19 cellular contexts compared by ENCODE assay signal in the genomic region with DNA sequence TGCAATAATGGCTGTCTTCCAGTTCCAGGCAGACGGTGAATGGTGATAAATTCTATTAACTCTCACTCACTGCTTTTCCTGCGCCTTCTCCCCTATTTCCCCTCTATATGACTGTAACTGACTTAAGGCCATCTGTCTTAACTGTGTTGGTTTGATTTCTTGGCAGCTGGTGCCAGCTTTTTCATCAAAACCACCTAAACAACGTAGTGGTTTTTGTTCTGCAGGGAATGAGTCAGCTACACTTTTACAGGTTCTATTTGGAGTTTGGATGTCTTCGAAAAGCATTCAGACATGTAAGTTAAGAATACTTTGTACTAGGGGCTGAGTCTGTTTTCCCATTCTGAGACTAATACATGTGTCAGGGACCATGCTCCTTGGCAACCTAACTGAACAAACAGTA. TPM values are rescaled to one million over a fixed set of nuclear protein-coding genes. Genes with fewer than 3 reads are reported as not detected.
A peak's percentile ranks its signal among the peaks of the same experiment; 100 is the strongest.
DNase-seq lines count a peak whose midpoint lies in the region; ATAC-seq, FAIRE-seq and TF ChIP-seq lines count a peak whose summit lies in the region.
"Had no signal": no experiment of that assay in that cellular context is flagged by ENCODE, and none has a peak within 500 bp of the region (broad histone marks: within the 10 kb centered on the region; RNA-seq: fewer than 3 reads in every experiment).

No MANE protein-coding gene starts in this region.

- H3K4me2 ChIP-seq in astrocyte (ENCODE audit: low read length) (peak overlapping the region; percentile 12), OCI-LY7 (ENCODE audit: low read length) (no peak overlapping the region)
- H3K4me2 ChIP-seq: KMS-11 had no signal

- H3K4me3 ChIP-seq in astrocyte (ENCODE audit: insufficient read depth, low read depth, low read length) (no peak overlapping the region), OCI-LY7 (ENCODE audit: low read depth, low read length, poor library complexity, severe bottlenecking) (no peak overlapping the region)
- H3K4me3 ChIP-seq: mucosa of descending colon had no signal

- H3K4me3 Mint-ChIP-seq in astrocyte (ENCODE audit: unreplicated experiment): no peak overlapping the region
- H3K4me3 Mint-ChIP-seq in stimulated activated effector memory CD8-positive, alpha-beta T cell treated with anti-CD3 and anti-CD28 coated beads, Interleukin-12 subunit alpha, Interleukin-12 subunit beta, amount 100 ng/mL, for 72 hours: no peak overlapping the region
- H3K4me3 Mint-ChIP-seq: activated T-cell treated with anti-CD3 and anti-CD28 coated beads, Interleukin-2, amount 50 U/mL, for 4 hours; CD4-positive, alpha-beta memory T cell; central memory CD8-positive, alpha-beta T cell had no signal

- no peak for FAIRE-seq in astrocyte (lab: Jason Lieb, UNC)

- H4K20me1 ChIP-seq in astrocyte (ENCODE audit: insufficient read depth, low read length): no peaks in the 10 kb centered on the region
- H4K20me1 ChIP-seq in OCI-LY7 (ENCODE audit: insufficient read depth, low read length): no peaks in the 10 kb centered on the region

- H3K4me1 ChIP-seq in astrocyte (ENCODE audit: insufficient read depth, low read length) (peaks cover 6% of the 10 kb centered on the region), OCI-LY7 (ENCODE audit: insufficient read depth, low read length, poor library complexity, severe bottlenecking) (no peaks in the 10 kb centered on the region)

- peak; percentile 51 to 89 for ATAC-seq in activated naive CD4-positive, alpha-beta T cell treated with anti-CD3 and anti-CD28 coated beads, Interleukin-2, amount 50 U/mL, for 72 hours
- ATAC-seq in stimulated activated effector memory CD8-positive, alpha-beta T cell treated with anti-CD3 and anti-CD28 coated beads, Interleukin-12 subunit alpha, Interleukin-12 subunit beta, amount 100 ng/mL, for 72 hours: peak; percentile 74
- ATAC-seq in GM19452 (IDR thresholded peaks at IDR 0.05; ENCODE audit: unreplicated experiment): no peak
- ATAC-seq: mucosa of descending colon, sciatic nerve had no signal

- no peak overlapping the region for H3K27ac Mint-ChIP-seq in activated naive CD4-positive, alpha-beta T cell treated with anti-CD3 and anti-CD28 coated beads, Interleukin-2, amount 50 U/mL, for 72 hours
- H3K27ac Mint-ChIP-seq in astrocyte (ENCODE audit: unreplicated experiment): no peak overlapping the region
- H3K27ac Mint-ChIP-seq in stimulated activated effector memory CD8-positive, alpha-beta T cell treated with anti-CD3 and anti-CD28 coated beads, Interleukin-12 subunit alpha, Interleukin-12 subunit beta, amount 100 ng/mL, for 72 hours: no peak overlapping the region

- H3K36me3 Mint-ChIP-seq in activated naive CD4-positive, alpha-beta T cell treated with anti-CD3 and anti-CD28 coated beads, Interleukin-2, amount 50 U/mL, for 72 hours: peaks cover 0 to 12% of the 10 kb centered on the region in 2 donors
- H3K36me3 Mint-ChIP-seq in astrocyte (ENCODE audit: low read depth, unreplicated experiment): peaks cover 2% of the 10 kb centered on the region
- H3K36me3 Mint-ChIP-seq in stimulated activated effector memory CD8-positive, alpha-beta T cell treated with anti-CD3 and anti-CD28 coated beads, Interleukin-12 subunit alpha, Interleukin-12 subunit beta, amount 100 ng/mL, for 72 hours: no peaks in the 10 kb centered on the region
- H3K36me3 Mint-ChIP-seq: CD4-positive, alpha-beta memory T cell had no signal

- H3K9ac ChIP-seq in astrocyte (ENCODE audit: low read length): no peak overlapping the region
- H3K9ac ChIP-seq: KMS-11 had no signal

- no peaks in the 10 kb centered on the region for H3K9me2 ChIP-seq in OCI-LY7 (ENCODE audit: insufficient read depth, low read length)

- H3K27ac ChIP-seq in KOPT-K1 (ENCODE audit: low read depth, low read length, poor library complexity, severe bottlenecking) (peak overlapping the region; percentile 47), astrocyte (ENCODE audit: low read depth, low read length) (no peak overlapping the region), OCI-LY7 (ENCODE audit: low read depth, low read length, poor library complexity, severe bottlenecking) (no peak overlapping the region)
- H3K27ac ChIP-seq: KMS-11 had no signal

- H3K9me3 Mint-ChIP-seq in activated naive CD4-positive, alpha-beta T cell treated with anti-CD3 and anti-CD28 coated beads, Interleukin-2, amount 50 U/mL, for 72 hours: no peaks in the 10 kb centered on the region
- H3K9me3 Mint-ChIP-seq in astrocyte (ENCODE audit: unreplicated experiment): no peaks in the 10 kb centered on the region
- no peaks in the 10 kb centered on the region for H3K9me3 Mint-ChIP-seq in stimulated activated effector memory CD8-positive, alpha-beta T cell treated with anti-CD3 and anti-CD28 coated beads, Interleukin-12 subunit alpha, Interleukin-12 subunit beta, amount 100 ng/mL, for 72 hours
- H3K9me3 Mint-ChIP-seq: activated T-cell treated with anti-CD3 and anti-CD28 coated beads, Interleukin-2, amount 50 U/mL, for 4 hours; CD4-positive, alpha-beta memory T cell; central memory CD8-positive, alpha-beta T cell had no signal

- no peak for DNase-seq in activated naive CD4-positive, alpha-beta T cell treated with anti-CD3 and anti-CD28 coated beads, Interleukin-2, amount 50 U/mL, for 72 hours (ENCODE audit: low spot score in 2 of 2)
- DNase-seq in activated naive CD4-positive, alpha-beta T cell (lab: John Stamatoyannopoulos, UW): no peak
- DNase-seq in astrocyte (ENCODE audit: low read depth): peak; percentile 59
- DNase-seq in stimulated activated effector memory CD8-positive, alpha-beta T cell treated with anti-CD3 and anti-CD28 coated beads, Interleukin-12 subunit alpha, Interleukin-12 subunit beta, amount 100 ng/mL, for 72 hours (ENCODE audit: low spot score in 2 of 2): no peak
- no peak for DNase-seq in OCI-LY7 (ENCODE audit: low spot score)
- DNase-seq in NCI-H82 treated with DMSO at 0.1 percent for 48 hours (lab: John Stamatoyannopoulos, UW; ENCODE audit: unreplicated experiment): no peak
- DNase-seq: activated CD4-positive, alpha-beta T cell treated with anti-CD3 and anti-CD28 coated beads, Interleukin-2, amount 50 U/mL, for 4 hours; activated T-cell treated with anti-CD3 and anti-CD28 coated beads, Interleukin-2, amount 50 U/mL, for 4 hours; CD4-positive, alpha-beta memory T cell; effector CD8-positive, alpha-beta T cell; mucosa of descending colon; NCI-H1105; nucleus accumbens; RPMI8226 had no signal

- BruUV-seq in OCI-LY7 (replicated peaks; lab: Mats Ljungman, UMichigan): no TSS peak

- no peak for TF ChIP-seq CTCF in astrocyte (IDR thresholded peaks at IDR 0.05; ENCODE audit: insufficient read depth, low read depth, low read length)
- no peak for TF ChIP-seq CTCF in OCI-LY7 (conservative IDR thresholded peaks at IDR 0.05; ENCODE audit: low read length)

- POLR2A ChIA-PET in OCI-LY7 (lab: Charles Lee): interaction anchor here (0.6 to 1.0 kb wide), 2 partner anchors 10 to 324 kb away, joined by 7 to 8 read pairs; no protein-coding TSS in a partner anchor

- H2AFZ ChIP-seq in astrocyte (ENCODE audit: low read depth, low read length) (no peak overlapping the region), OCI-LY7 (ENCODE audit: low read length) (no peak overlapping the region)

- intact Hi-C loops in OCI-LY7 (cut with micrococcal nuclease; ENCODE audit: unreplicated experiment): no loop called here

- H3K4me1 Mint-ChIP-seq in astrocyte (ENCODE audit: low read depth, unreplicated experiment): no peaks in the 10 kb centered on the region
- H3K4me1 Mint-ChIP-seq in stimulated activated effector memory CD8-positive, alpha-beta T cell treated with anti-CD3 and anti-CD28 coated beads, Interleukin-12 subunit alpha, Interleukin-12 subunit beta, amount 100 ng/mL, for 72 hours: peaks cover 6% of the 10 kb centered on the region

- H3K9me3 ChIP-seq in KOPT-K1 (ENCODE audit: insufficient read depth, low read length, poor library complexity, severe bottlenecking): no peaks in the 10 kb centered on the region
- H3K9me3 ChIP-seq in astrocyte (ENCODE audit: insufficient read depth, low read depth, low read length): no peaks in the 10 kb centered on the region
- H3K9me3 ChIP-seq in OCI-LY7 (ENCODE audit: low read length): no peaks in the 10 kb centered on the region
- H3K9me3 ChIP-seq: mucosa of descending colon had no signal

- H3K27me3 ChIP-seq in astrocyte (ENCODE audit: insufficient read depth, low read length): no peaks in the 10 kb centered on the region

- no peaks in the 10 kb centered on the region for H3K27me3 Mint-ChIP-seq in astrocyte (ENCODE audit: low read depth, unreplicated experiment)
- H3K27me3 Mint-ChIP-seq: CD4-positive, alpha-beta memory T cell; central memory CD8-positive, alpha-beta T cell had no signal

- H3K79me2 ChIP-seq in astrocyte (ENCODE audit: insufficient read depth, low read length) (no peaks in the 10 kb centered on the region), OCI-LY7 (ENCODE audit: insufficient read depth, low read depth, low read length) (no peaks in the 10 kb centered on the region)

- CTCF ChIA-PET in OCI-LY7 (lab: Charles Lee; ENCODE audit: unreplicated experiment): no interaction called here

- H3K36me3 ChIP-seq in KOPT-K1 (ENCODE audit: insufficient read depth, low read length): peaks cover 53% of the 10 kb centered on the region
- peaks cover 7% of the 10 kb centered on the region for H3K36me3 ChIP-seq in astrocyte (ENCODE audit: insufficient read depth, low read length)
- peaks cover 44% of the 10 kb centered on the region for H3K36me3 ChIP-seq in OCI-LY7 (ENCODE audit: insufficient read depth, low read length)

RNA-seq across cellular contexts. Expression of gene REXO5, which starts 8.4 kb away (rescaled TPM):
- 10 to 100 TPM; 18.5 to 18.9 TPM for total RNA-seq in activated naive CD4-positive, alpha-beta T cell treated with anti-CD3 and anti-CD28 coated beads, Interleukin-2, amount 50 U/mL, for 72 hours
- 0.99 and 1.8 TPM in 2 replicates for total RNA-seq in astrocyte
- total RNA-seq in OCI-LY7 (2014; rRNA removed; shearing (Covaris generic)): 26.5 and 29.7 TPM in 2 replicates
- total RNA-seq in OCI-LY7 (2022): 38.9 and 50.7 TPM in 2 replicates

RNA-seq across cellular contexts. Expression of gene ERI2, which starts 8.5 kb away (rescaled TPM):
- total RNA-seq in activated naive CD4-positive, alpha-beta T cell treated with anti-CD3 and anti-CD28 coated beads, Interleukin-2, amount 50 U/mL, for 72 hours: 10 to 100 TPM; 19.6 to 36.2 TPM
- total RNA-seq in astrocyte (11.4 and 12.9 TPM in 2 replicates), OCI-LY7 (2022) (39.7 and 41.8 TPM in 2 replicates)
- 34.3 and 48.0 TPM in 2 replicates for total RNA-seq in OCI-LY7 (2014; rRNA removed; shearing (Covaris generic))

RNA-seq across cellular contexts. Expression of gene ACSM3, which starts 50.9 kb away (rescaled TPM):
- 10 to 100 TPM; 18.1 to 55.0 TPM for total RNA-seq in activated naive CD4-positive, alpha-beta T cell treated with anti-CD3 and anti-CD28 coated beads, Interleukin-2, amount 50 U/mL, for 72 hours
- total RNA-seq in astrocyte: 5.3 and 7.4 TPM in 2 replicates
- total RNA-seq in OCI-LY7 (2014; rRNA removed; shearing (Covaris generic)): 2.4 and 4.5 TPM in 2 replicates
- 2.8 and 4.0 TPM in 2 replicates for total RNA-seq in OCI-LY7 (2022)
